Comparison of ENCODE assay signal across 8 cellular contexts in the genomic region with DNA sequence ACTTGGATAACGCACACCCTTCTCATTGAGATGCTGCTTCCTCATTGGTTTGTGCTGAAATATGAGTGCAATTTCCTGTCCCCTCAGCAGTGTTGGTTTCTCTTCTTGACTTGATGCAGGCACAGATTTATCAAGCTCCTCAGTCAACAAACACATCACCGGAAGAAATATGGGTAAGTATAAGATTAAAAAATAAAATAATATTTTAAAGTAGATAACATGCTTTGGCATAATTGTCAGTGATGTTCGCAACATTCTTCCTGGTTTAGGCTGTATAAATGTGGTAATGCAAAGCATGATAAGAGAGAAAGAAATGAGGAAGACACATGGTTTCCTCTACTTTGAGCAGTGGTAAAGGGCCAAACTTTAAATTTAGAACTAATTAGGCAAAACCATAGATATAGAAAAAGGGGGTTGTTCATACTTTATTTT. TPM values are rescaled to one million over a fixed set of nuclear protein-coding genes. Genes with fewer than 3 reads are reported as not detected.
DNase-seq lines count a peak whose midpoint lies in the region; ATAC-seq and TF ChIP-seq lines count a peak whose summit lies in the region.

A gene with protein sequence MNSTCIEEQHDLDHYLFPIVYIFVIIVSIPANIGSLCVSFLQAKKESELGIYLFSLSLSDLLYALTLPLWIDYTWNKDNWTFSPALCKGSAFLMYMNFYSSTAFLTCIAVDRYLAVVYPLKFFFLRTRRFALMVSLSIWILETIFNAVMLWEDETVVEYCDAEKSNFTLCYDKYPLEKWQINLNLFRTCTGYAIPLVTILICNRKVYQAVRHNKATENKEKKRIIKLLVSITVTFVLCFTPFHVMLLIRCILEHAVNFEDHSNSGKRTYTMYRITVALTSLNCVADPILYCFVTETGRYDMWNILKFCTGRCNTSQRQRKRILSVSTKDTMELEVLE (plus strand): TSS at position 86 of the 432 bp plus-strand sequence. CDS start 5,713 bp downstream, outside the sequence.

- no peaks in the 10 kb centered on the region for H4K20me1 ChIP-seq in PC-9 (ENCODE audit: insufficient read depth)

- peaks cover 1% of the 10 kb centered on the region; the same call in 1 of the 2 replicates for H3K27me3 Mint-ChIP-seq in HFFc6 (ENCODE audit: insufficient read depth)
- no peaks in the 10 kb centered on the region for H3K27me3 Mint-ChIP-seq in endothelial cell (ENCODE audit: unreplicated experiment)

- H3K4me1 Mint-ChIP-seq in HFFc6 (ENCODE audit: low read depth) (peaks cover 1% of the 10 kb centered on the region; the same call in 1 of the 2 replicates), endothelial cell (ENCODE audit: unreplicated experiment) (peaks cover 14% of the 10 kb centered on the region)

- no peaks in the 10 kb centered on the region for H3K36me3 ChIP-seq in upper lobe of right lung
- no peaks in the 10 kb centered on the region for H3K36me3 ChIP-seq in PC-9 (ENCODE audit: low read depth)

- no peak for DNase-seq in activated CD4-positive, CD25-positive, alpha-beta regulatory T cell (lab: John Stamatoyannopoulos, UW)
- DNase-seq in HFFc6 = no peak
- DNase-seq in NCI-H460 (ENCODE audit: extremely low read depth, low read depth) = peak; percentile 74
- peak; percentile 28 for DNase-seq in effector CD4-positive, alpha-beta T cell
- DNase-seq in upper lobe of right lung = no peak
- DNase-seq in endothelial cell (ENCODE audit: low spot score) = no peak
- no peak for DNase-seq in PC-9

- POLR2A ChIA-PET in PC-9 (lab: Charles Lee; ENCODE audit: unreplicated experiment) = no interaction called here

- no peaks in the 10 kb centered on the region for H3K79me2 ChIP-seq in PC-9 (ENCODE audit: low read depth)

- H3K4me3 Mint-ChIP-seq in HFFc6 = peak within 1 kb of the TSS; percentile 20; the same call in 1 of the 2 replicates
- H3K4me3 Mint-ChIP-seq in endothelial cell (ENCODE audit: unreplicated experiment) = no peak within 1 kb of the TSS

- no peak within 1 kb of the TSS for H2AFZ ChIP-seq in PC-9

- TF ChIP-seq CTCF in HFFc6 (IDR thresholded peaks at IDR 0.05) (no peak), upper lobe of right lung (IDR thresholded peaks at IDR 0.05) (no peak), endothelial cell (IDR thresholded peaks at IDR 0.05; ENCODE audit: unreplicated experiment) (no peak), PC-9 (conservative IDR thresholded peaks at IDR 0.05) (no peak)

- H3K4me2 ChIP-seq in PC-9 = no peak within 1 kb of the TSS

- peak; percentile 40 to 48 for ATAC-seq in activated CD4-positive, CD25-positive, alpha-beta regulatory T cell treated with anti-CD3 and anti-CD28 coated beads, Interleukin-2, amount 50 U/mL, for 24 hours
- ATAC-seq in upper lobe of right lung = peak; percentile 68

- no peaks in the 10 kb centered on the region for H3F3A ChIP-seq in PC-9 (ENCODE audit: insufficient read depth, low read depth)

- H3K4me3 ChIP-seq in upper lobe of right lung (peak within 1 kb of the TSS; percentile 42), PC-9 (no peak within 1 kb of the TSS)

- no peak within 1 kb of the TSS for H3K27ac Mint-ChIP-seq in HFFc6
- no peak within 1 kb of the TSS for H3K27ac Mint-ChIP-seq in endothelial cell (ENCODE audit: unreplicated experiment)

- no TSS peak for BruUV-seq in PC-9 (replicated peaks; lab: Mats Ljungman, UMichigan)

- no peaks in the 10 kb centered on the region for H3K36me3 Mint-ChIP-seq in HFFc6 (ENCODE audit: low read depth)
- no peaks in the 10 kb centered on the region for H3K36me3 Mint-ChIP-seq in endothelial cell (ENCODE audit: low read depth, unreplicated experiment)

- H3K9me3 ChIP-seq in upper lobe of right lung = no peaks in the 10 kb centered on the region
- H3K9me3 ChIP-seq in PC-9 (ENCODE audit: insufficient read depth, low read depth) = no peaks in the 10 kb centered on the region

- intact Hi-C loops in upper lobe of right lung (cut with DNase I) (no loop called here), PC-9 (cut with micrococcal nuclease; ENCODE audit: unreplicated experiment) (no loop called here)

- H3K9me2 ChIP-seq in PC-9 (ENCODE audit: insufficient read depth) = no peaks in the 10 kb centered on the region

- CTCF ChIA-PET in PC-9 (lab: Charles Lee) = no interaction called here

- H3K9me3 Mint-ChIP-seq in HFFc6 = no peaks in the 10 kb centered on the region
- no peaks in the 10 kb centered on the region for H3K9me3 Mint-ChIP-seq in endothelial cell (ENCODE audit: unreplicated experiment)

- peak within 1 kb of the TSS; percentile 67 for H3K27ac ChIP-seq in upper lobe of right lung
- H3K27ac ChIP-seq in PC-9 = no peak within 1 kb of the TSS

- H3K27me3 ChIP-seq in upper lobe of right lung (no peaks in the 10 kb centered on the region), PC-9 (ENCODE audit: insufficient read depth, low read depth) (no peaks in the 10 kb centered on the region)

- no peaks in the 10 kb centered on the region for H3K4me1 ChIP-seq in upper lobe of right lung
- no peaks in the 10 kb centered on the region for H3K4me1 ChIP-seq in PC-9 (replicated peaks; ENCODE audit: insufficient read depth)

RNA-seq across cellular contexts. Expression of the gene that starts here (rescaled TPM):
- under 1 TPM in 5 of 6 experiments, not detected in 1; 0.07 to 0.34 (median 0.20) TPM for total RNA-seq in HFFc6 (2021; fragmentation: NEBNext Ultra II Directional; extraction: Animal tissue kit (Norgen Biotek cat#: 25700))
- 80.6 and 86.0 TPM in 2 replicates for total RNA-seq in NCI-H460 (2014; rRNA removed; shearing (Covaris generic))
- polyA plus RNA-seq in NCI-H460 (2014; cell fraction: nucleus; rRNA removed) = 21.3 and 30.5 TPM in 2 replicates
- total RNA-seq in upper lobe of right lung (7.7 TPM), endothelial cell (ENCODE audit: unreplicated experiment) (0.64 TPM), PC-9 (2021) (not detected in 2 replicates)

Comparison
In these comparisons a context has a peak if more than half of its experiments do, and no peak if none do; other contexts are left out.
1. DNase-seq: peak in NCI-H460 (single experiment) and effector CD4-positive, alpha-beta T cell (single experiment); none in activated CD4-positive, CD25-positive, alpha-beta regulatory T cell (0 of 4), HFFc6 (single experiment), upper lobe of right lung (single experiment), endothelial cell (single experiment) and PC-9 (0 of 2).